In the genomic region with DNA sequence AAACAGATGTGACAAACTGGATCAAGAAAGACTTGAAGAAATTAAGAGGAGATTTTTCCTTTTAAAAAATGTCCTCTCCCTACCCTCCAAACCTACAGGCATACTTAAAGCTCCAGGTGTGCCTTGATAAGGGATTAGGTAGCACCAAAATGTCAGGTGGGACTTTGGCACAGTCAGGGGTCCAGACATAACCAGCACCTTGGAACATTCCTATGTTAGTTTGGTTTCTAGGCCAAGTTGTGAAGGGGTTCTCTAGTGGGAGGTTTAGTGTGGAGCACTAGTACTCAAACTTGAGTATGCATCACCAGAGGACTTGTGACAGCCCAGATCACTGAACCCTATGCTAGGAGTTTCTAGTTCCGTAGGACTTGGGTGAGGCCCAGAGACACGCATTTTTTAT, we compare ENCODE assay signal across 19 cellular contexts. TPM values are rescaled to one million over a fixed set of nuclear protein-coding genes. Genes with fewer than 3 reads are reported as not detected.
DNase-seq lines count a peak whose midpoint lies in the region; TF ChIP-seq lines count a peak whose summit lies in the region.
"Had no signal": no experiment of that assay in that cellular context is flagged by ENCODE, and none has a peak within 500 bp of the region (broad histone marks: within the 10 kb centered on the region; RNA-seq: fewer than 3 reads in every experiment).

No MANE protein-coding gene starts in this region.

- peaks cover 57% of the 10 kb centered on the region for H3K4me1 Mint-ChIP-seq in dendritic cell treated with granulocyte-macrophage colony-stimulating factor and Interleukin-4, amounts not matched to agents 40 ng/mL and 50 ng/mL, for 4 days (ENCODE audit: low read depth)
- peaks cover 81% of the 10 kb centered on the region for H3K4me1 Mint-ChIP-seq in endodermal cell

- no peaks in the 10 kb centered on the region for H3K79me2 ChIP-seq in mesendoderm (ENCODE audit: control insufficient read depth, insufficient read depth, low read length)

- H2AK5ac ChIP-seq in mesendoderm (ENCODE audit: low read length) = no peak overlapping the region

- no peak overlapping the region for H3K4me2 ChIP-seq in mesendoderm (ENCODE audit: low read length)
- H3K4me2 ChIP-seq: A549; BLaER1 treated with 17β-estradiol and CSF1 and Interleukin-3, amounts not matched to agents 10 nM and 100 nM had no signal

- WGBS in endodermal cell (ENCODE audit: insufficient coverage in 1 of 2, insufficient read length in 1 of 2), 2 experiments = 85 to 100% methylated on average over 2 of the region's 2 CpGs
- no CpG with 5 or more reads among the region's 2 CpGs for WGBS in mesendoderm (ENCODE audit: extremely low coverage, insufficient coverage, low lambda C conversion rate)

- no peaks in the 10 kb centered on the region for H3K27me3 ChIP-seq in endodermal cell (ENCODE audit: control insufficient read depth, insufficient read depth, low read length, poor library complexity, severe bottlenecking)
- H3K27me3 ChIP-seq in mesendoderm (ENCODE audit: insufficient read depth, low read length, poor library complexity) = no peaks in the 10 kb centered on the region
- H3K27me3 ChIP-seq in colonic mucosa = no peaks in the 10 kb centered on the region
- H3K27me3 ChIP-seq: BLaER1 treated with 17β-estradiol and CSF1 and Interleukin-3, amounts not matched to agents 10 nM and 100 nM had no signal

- H3K4me3 Mint-ChIP-seq in dendritic cell treated with granulocyte-macrophage colony-stimulating factor and Interleukin-4, amounts not matched to agents 40 ng/mL and 50 ng/mL, for 4 days = no peak overlapping the region
- H3K4me3 Mint-ChIP-seq in endodermal cell = no peak overlapping the region
- H3K4me3 Mint-ChIP-seq: B cell; CD4-positive, alpha-beta T cell; CD8-positive, alpha-beta T cell had no signal

- H3K79me1 ChIP-seq in mesendoderm (ENCODE audit: low read length) = no peaks in the 10 kb centered on the region

- H3K27me3 Mint-ChIP-seq in dendritic cell treated with granulocyte-macrophage colony-stimulating factor and Interleukin-4, amounts not matched to agents 40 ng/mL and 50 ng/mL, for 4 days = peaks cover 4% of the 10 kb centered on the region
- no peaks in the 10 kb centered on the region for H3K27me3 Mint-ChIP-seq in endodermal cell (ENCODE audit: insufficient read depth)
- H3K27me3 Mint-ChIP-seq: B cell had no signal

- no peak overlapping the region for H3K23ac ChIP-seq in mesendoderm (ENCODE audit: low read length)

- H3K36me3 Mint-ChIP-seq in dendritic cell treated with granulocyte-macrophage colony-stimulating factor and Interleukin-4, amounts not matched to agents 40 ng/mL and 50 ng/mL, for 4 days (ENCODE audit: low read depth) = no peaks in the 10 kb centered on the region
- H3K36me3 Mint-ChIP-seq in endodermal cell (ENCODE audit: low read depth) = no peaks in the 10 kb centered on the region
- H3K36me3 Mint-ChIP-seq: CD8-positive, alpha-beta T cell had no signal

- H2BK120ac ChIP-seq in mesendoderm (ENCODE audit: low read depth, low read length) = no peak overlapping the region

- no peak overlapping the region for H2BK5ac ChIP-seq in mesendoderm (ENCODE audit: low read length)

- no peak overlapping the region for H4K5ac ChIP-seq in mesendoderm (ENCODE audit: low read length)

- H3K36me3 ChIP-seq in endodermal cell (ENCODE audit: control insufficient read depth, insufficient read depth, low read length) (no peaks in the 10 kb centered on the region), mesendoderm (ENCODE audit: control insufficient read depth, insufficient read depth, low read length) (no peaks in the 10 kb centered on the region), colonic mucosa (no peaks in the 10 kb centered on the region)
- H3K36me3 ChIP-seq: BLaER1 treated with 17β-estradiol and CSF1 and Interleukin-3, amounts not matched to agents 10 nM and 100 nM had no signal

- no peak overlapping the region for H3K27ac ChIP-seq in endodermal cell (ENCODE audit: low read depth, low read length)
- H3K27ac ChIP-seq in mesendoderm (ENCODE audit: low read depth, low read length) = no peak overlapping the region
- H3K27ac ChIP-seq in colonic mucosa = no peak overlapping the region
- H3K27ac ChIP-seq: 22Rv1; A549; BLaER1 treated with 17β-estradiol and CSF1 and Interleukin-3, amounts not matched to agents 10 nM and 100 nM; C4-2B had no signal

- no peak overlapping the region for H3K56ac ChIP-seq in mesendoderm (ENCODE audit: low read length)

- H3K4me3 ChIP-seq in endodermal cell (ENCODE audit: low read length) (peak overlapping the region; percentile 3), mesendoderm (ENCODE audit: low read length) (no peak overlapping the region), colonic mucosa (no peak overlapping the region)
- H3K4me3 ChIP-seq: A549; BLaER1 treated with 17β-estradiol and CSF1 and Interleukin-3, amounts not matched to agents 10 nM and 100 nM had no signal

- H3K27ac Mint-ChIP-seq in dendritic cell treated with granulocyte-macrophage colony-stimulating factor and Interleukin-4, amounts not matched to agents 40 ng/mL and 50 ng/mL, for 4 days = peak overlapping the region; percentile 89
- peak overlapping the region; percentile 88 for H3K27ac Mint-ChIP-seq in endodermal cell
- H3K27ac Mint-ChIP-seq: B cell; CD4-positive, alpha-beta T cell; CD8-positive, alpha-beta T cell had no signal

- TF ChIP-seq CTCF in endodermal cell (conservative IDR thresholded peaks at IDR 0.05) (no peak), colonic mucosa (IDR thresholded peaks at IDR 0.05) (no peak)

- no peaks in the 10 kb centered on the region for H3K9me3 ChIP-seq in endodermal cell (ENCODE audit: control insufficient read depth, low read length)
- H3K9me3 ChIP-seq in colonic mucosa = no peaks in the 10 kb centered on the region
- H3K9me3 ChIP-seq: A549, Caco-2 had no signal

- H4K8ac ChIP-seq in mesendoderm (ENCODE audit: low read depth, low read length) = no peak overlapping the region

- H3K4me1 ChIP-seq in endodermal cell (ENCODE audit: control insufficient read depth, insufficient read depth, low read length) = peaks cover 42% of the 10 kb centered on the region
- H3K4me1 ChIP-seq in mesendoderm (ENCODE audit: control insufficient read depth, low read depth, low read length) = peaks cover 30% of the 10 kb centered on the region
- H3K4me1 ChIP-seq in colonic mucosa = no peaks in the 10 kb centered on the region
- H3K4me1 ChIP-seq: A549, Caco-2 had no signal

- intact Hi-C loops in dendritic cell treated with granulocyte-macrophage colony-stimulating factor and Interleukin-4, amounts not matched to agents 40 ng/mL and 50 ng/mL, for 4 days (cut with micrococcal nuclease) = no loop called here
- intact Hi-C loops in colonic mucosa (cut with DNase I) = no loop called here

- H3K9ac ChIP-seq in endodermal cell (ENCODE audit: extremely low read depth, low read length, poor library complexity, severe bottlenecking) = peak overlapping the region; percentile 22
- no peak overlapping the region for H3K9ac ChIP-seq in mesendoderm (ENCODE audit: low read length)
- H3K9ac ChIP-seq in colonic mucosa (ENCODE audit: low read depth in 2 of 2, low read length in 2 of 2) = no peak overlapping the region
- H3K9ac ChIP-seq: BLaER1 treated with 17β-estradiol and CSF1 and Interleukin-3, amounts not matched to agents 10 nM and 100 nM had no signal

- no peak overlapping the region for H2BK15ac ChIP-seq in mesendoderm (replicated peaks; ENCODE audit: low read depth)

- DNase-seq in endodermal cell = peak; percentile 81
- DNase-seq in mesendoderm = peak; percentile 77
- DNase-seq in colonic mucosa = no peak
- no peak for DNase-seq in NCI-H1417 (lab: John Stamatoyannopoulos, UW)
- DNase-seq: AML-193; Caco-2; Calu3; CD4-positive, alpha-beta T cell; CD8-positive, alpha-beta T cell; DMS79 treated with DMSO at 0.1 percent for 48 hours; GF-D8 had no signal

- no peaks in the 10 kb centered on the region for H3K9me3 Mint-ChIP-seq in dendritic cell treated with granulocyte-macrophage colony-stimulating factor and Interleukin-4, amounts not matched to agents 40 ng/mL and 50 ng/mL, for 4 days
- no peaks in the 10 kb centered on the region for H3K9me3 Mint-ChIP-seq in endodermal cell
- H3K9me3 Mint-ChIP-seq: CD4-positive, alpha-beta T cell; CD8-positive, alpha-beta T cell had no signal

- H3K4ac ChIP-seq in mesendoderm (ENCODE audit: low read depth, low read length) = no peak overlapping the region

- no peak overlapping the region for H3K18ac ChIP-seq in mesendoderm (ENCODE audit: low read length)

RNA-seq across cellular contexts. Expression of a gene that starts 13.9 kb away (rescaled TPM):
- total RNA-seq in endodermal cell = 1 to 10 TPM; 2.0 to 3.6 TPM
- 0.14 TPM for polyA plus RNA-seq in endodermal cell (2013, experiment 1 of 2)
- polyA plus RNA-seq in endodermal cell (2013, experiment 2 of 2) = not detected
- polyA plus RNA-seq in mesendoderm (2013, experiment 1 of 2) = 0.34 TPM
- polyA plus RNA-seq in mesendoderm (2013, experiment 2 of 2) = 0.28 TPM
- total RNA-seq in colonic mucosa = 10 to 100 TPM; 18.4 to 19.7 TPM
- total RNA-seq: A172; CD4-positive, alpha-beta T cell; CD8-positive, alpha-beta T cell had no signal
- polyA plus RNA-seq: A549, BJ had no signal

RNA-seq across cellular contexts. Expression of a gene that starts 47.0 kb away (rescaled TPM):
- total RNA-seq in endodermal cell = not detected
- not detected for polyA plus RNA-seq in endodermal cell (2013, experiment 1 of 2)
- polyA plus RNA-seq in endodermal cell (2013, experiment 2 of 2) = not detected
- polyA plus RNA-seq in mesendoderm (2013, experiment 1 of 2) = 0.14 TPM
- polyA plus RNA-seq in mesendoderm (2013, experiment 2 of 2) = 0.11 TPM
- 1 to 10 TPM in 1 of 2 donors, under 1 TPM in 1; 0.57 to 5.6 TPM for total RNA-seq in colonic mucosa
- total RNA-seq: A172; Caco-2; Calu3; CD8-positive, alpha-beta T cell had no signal
- polyA plus RNA-seq: BJ had no signal

Comparison
In these comparisons a context has a peak if more than half of its experiments do, and no peak if none do; other contexts are left out.
1. DNase-seq: peak in endodermal cell (single experiment) and mesendoderm (single experiment); none in colonic mucosa (single experiment) and NCI-H1417 (0 of 3).
2. RNA of a gene that starts 13.9 kb away (total RNA-seq): 18.4 to 19.7 TPM in colonic mucosa; 2.0 to 3.6 TPM in endodermal cell; every median in the first group is over 4 times any median in the second.